In genomic region chr5:172886974-172887491, GRCh38 we compare ENCODE assay signal across 8 cellular contexts. TPM values are rescaled to one million over a fixed set of nuclear protein-coding genes. Genes with fewer than 3 reads are reported as not detected.
DNase-seq lines count a peak whose midpoint lies in the region; ATAC-seq and TF ChIP-seq lines count a peak whose summit lies in the region.
"Had no signal": no experiment of that assay in that cellular context is flagged by ENCODE, and none has a peak within 500 bp of the region (broad histone marks: within the 10 kb centered on the region; RNA-seq: fewer than 3 reads in every experiment).

No MANE protein-coding gene starts in this region.

- no peaks in the 10 kb centered on the region for H3K27me3 ChIP-seq in Panc1 (ENCODE audit: control insufficient read depth, insufficient read depth, low read length)
- H3K27me3 ChIP-seq in mucosa of rectum (ENCODE audit: control insufficient read depth in 2 of 2, insufficient read depth in 2 of 2, low read length in 2 of 2), result no peaks in the 10 kb centered on the region
- no peaks in the 10 kb centered on the region for H3K27me3 ChIP-seq in upper lobe of right lung

- intact Hi-C loops in Panc1 (cut with micrococcal nuclease; ENCODE audit: unreplicated experiment), result no loop called here
- intact Hi-C loops in upper lobe of right lung (cut with DNase I), result no loop called here

- ATAC-seq in Panc1 (no peak), esophagus mucosa (peak; percentile 53), upper lobe of right lung (peak; percentile 91), HG03565 (IDR thresholded peaks at IDR 0.05; ENCODE audit: unreplicated experiment) (no peak)

- H3K4me1 ChIP-seq in Panc1 (ENCODE audit: control insufficient read depth, insufficient read depth, low read length), result peaks cover 12% of the 10 kb centered on the region
- H3K4me1 ChIP-seq in mucosa of rectum (ENCODE audit: control insufficient read depth in 2 of 2, insufficient read depth in 2 of 2, low read length in 2 of 2), result peaks cover 0 to 2% of the 10 kb centered on the region in 2 donors
- H3K4me1 ChIP-seq in upper lobe of right lung, result peaks cover 47% of the 10 kb centered on the region

- BruUV-seq in Panc1 (replicated peaks; lab: Mats Ljungman, UMichigan), result no TSS peak

- in situ Hi-C loops in Panc1 (cut with HindIII; ENCODE audit: low pct_unique_long_range_greater_than_20kb, low sequenced_read_pairs), result no loop called here

- H3K27ac ChIP-seq in Panc1 (ENCODE audit: low read length), result peak overlapping the region; percentile 52; the same call in 1 of the 2 replicates
- peak overlapping the region; percentile 11 to 57 for H3K27ac ChIP-seq in mucosa of rectum (ENCODE audit: low read depth in 2 of 2, low read length in 2 of 2)
- peak overlapping the region; percentile 89 for H3K27ac ChIP-seq in upper lobe of right lung

- H3K9ac ChIP-seq in mucosa of rectum (ENCODE audit: low read depth in 1 of 2, low read length in 2 of 2), result peak overlapping the region in 1 of 2 donors; percentile 15

- CTCF ChIA-PET in Panc1 (lab: Charles Lee), result no interaction called here

- H3K36me3 ChIP-seq in Panc1 (ENCODE audit: control insufficient read depth, insufficient read depth, low read length) (peaks cover 5% of the 10 kb centered on the region; the same call in 1 of the 2 replicates), mucosa of rectum (ENCODE audit: control insufficient read depth in 2 of 2, insufficient read depth in 2 of 2, low read length in 2 of 2) (peaks cover 21 to 44% of the 10 kb centered on the region in 2 donors), upper lobe of right lung (peaks cover 21% of the 10 kb centered on the region)

- H3K9me3 ChIP-seq in Panc1 (ENCODE audit: control insufficient read depth, insufficient read depth, low read depth, low read length) (peaks cover 3% of the 10 kb centered on the region; the same call in 1 of the 2 replicates), mucosa of rectum (ENCODE audit: control insufficient read depth in 2 of 2, low read length in 2 of 2) (no peaks in the 10 kb centered on the region), upper lobe of right lung (no peaks in the 10 kb centered on the region)

- DNase-seq in Panc1 (ENCODE audit: low read depth, low spot score) (no peak), upper lobe of right lung (peak; percentile 94), NCI-H2171 (lab: John Stamatoyannopoulos, UW) (no peak), NK-92 (lab: John Stamatoyannopoulos, UW; ENCODE audit: unreplicated experiment) (no peak)
- DNase-seq: NCI-H2227 treated with DMSO at 0.1 percent for 48 hours had no signal

- TF ChIP-seq CTCF in Panc1 (IDR thresholded peaks at IDR 0.05) (no peak), upper lobe of right lung (IDR thresholded peaks at IDR 0.05) (no peak)

- POLR2A ChIA-PET in Panc1 (lab: Charles Lee), result no interaction called here

- H3K4me3 ChIP-seq in Panc1 (ENCODE audit: low read depth in 2 of 2, low read length in 2 of 2) (no peak overlapping the region), mucosa of rectum (ENCODE audit: low read length in 2 of 2) (no peak overlapping the region), upper lobe of right lung (peak overlapping the region; percentile 8)

RNA-seq across cellular contexts. Expression of gene ERGIC1, which starts 53.0 kb away (rescaled TPM):
- total RNA-seq in Panc1 (2021; ENCODE audit: unreplicated experiment) (206 TPM), esophagus mucosa (58.3 TPM), upper lobe of right lung (186 TPM)
- 419 TPM for polyA plus RNA-seq in Panc1 (2012; ENCODE audit: insufficient read length)

Comparison
In these comparisons a context has a peak if more than half of its experiments do, and no peak if none do; other contexts are left out.
1. ATAC-seq: peak in esophagus mucosa (single experiment) and upper lobe of right lung (single experiment); none in Panc1 (single experiment) and HG03565 (single experiment).
2. H3K27ac ChIP-seq: peak in every context shown above with its lines; median percentile 89 in upper lobe of right lung; 52 in Panc1; 34 in mucosa of rectum.